In genomic region chr20:37325206-37325605, GRCh38 we compare ENCODE assay signal across 14 cellular contexts. TPM values are rescaled to one million over a fixed set of nuclear protein-coding genes. Genes with fewer than 3 reads are reported as not detected.
DNase-seq lines count a peak whose midpoint lies in the region; ATAC-seq and TF ChIP-seq lines count a peak whose summit lies in the region.
"Had no signal": no experiment of that assay in that cellular context is flagged by ENCODE, and none has a peak within 500 bp of the region (broad histone marks: within the 10 kb centered on the region; RNA-seq: fewer than 3 reads in every experiment).

No MANE protein-coding gene starts in this region.

- TF ChIP-seq POLR2A in spleen (IDR thresholded peaks at IDR 0.05): no peak

- no peaks in the 10 kb centered on the region for H3K27me3 Mint-ChIP-seq in neural crest cell (ENCODE audit: low read depth)
- H3K27me3 Mint-ChIP-seq in effector memory CD8-positive, alpha-beta T cell: no peaks in the 10 kb centered on the region
- H3K27me3 Mint-ChIP-seq: B cell; CD4-positive, alpha-beta T cell had no signal

- no peak for TF ChIP-seq CTCF in neural crest cell (conservative IDR thresholded peaks at IDR 0.05)
- TF ChIP-seq CTCF in spleen (IDR thresholded peaks at IDR 0.05 in 8 of 11, conservative IDR thresholded peaks at IDR 0.05 in 3 of 11): no peak
- no peak for TF ChIP-seq CTCF in brain microvascular endothelial cell (IDR thresholded peaks at IDR 0.05; ENCODE audit: low read depth, low read length, missing control alignments)

- H3K9me3 ChIP-seq in spleen: peaks cover 0 to 5% (median 0%) of the 10 kb centered on the region in 8 donors

- WGBS in spleen, 5 donors: 92 to 96% (median 94%) methylated on average over 7 of the region's 7 CpGs

- DNase-seq in ELF-1 (ENCODE audit: low read depth, low spot score): peak; percentile 20
- peak; percentile 71 for DNase-seq in SK-N-DZ (ENCODE audit: low spot score)
- DNase-seq in neural crest cell (ENCODE audit: low read depth, low spot score): no peak
- peak; percentile 3 for DNase-seq in spleen
- no peak for DNase-seq in substantia nigra (lab: John Stamatoyannopoulos, UW)
- DNase-seq in effector memory CD8-positive, alpha-beta T cell: no peak
- DNase-seq in brain microvascular endothelial cell: no peak
- DNase-seq: C1 segment of cervical spinal cord; CD4-positive, alpha-beta T cell; DMS79; GOT3; H9 had no signal

- H3K27me3 ChIP-seq in spleen (replicated peaks in 1 of 7) (no peaks in the 10 kb centered on the region), brain microvascular endothelial cell (replicated peaks) (no peaks in the 10 kb centered on the region)

- H3K36me3 ChIP-seq in spleen: no peaks in the 10 kb centered on the region
- H3K36me3 ChIP-seq in brain microvascular endothelial cell (replicated peaks): no peaks in the 10 kb centered on the region

- no peaks in the 10 kb centered on the region for H3K9me3 Mint-ChIP-seq in neural crest cell
- H3K9me3 Mint-ChIP-seq in effector memory CD8-positive, alpha-beta T cell: no peaks in the 10 kb centered on the region
- H3K9me3 Mint-ChIP-seq: CD4-positive, alpha-beta T cell; H9 had no signal

- peaks cover 5% of the 10 kb centered on the region for H3K36me3 Mint-ChIP-seq in neural crest cell (ENCODE audit: low read depth)
- peaks cover 3% of the 10 kb centered on the region for H3K36me3 Mint-ChIP-seq in effector memory CD8-positive, alpha-beta T cell (ENCODE audit: insufficient read depth)

- peaks cover 11% of the 10 kb centered on the region for H3K4me1 Mint-ChIP-seq in neural crest cell
- H3K4me1 Mint-ChIP-seq in effector memory CD8-positive, alpha-beta T cell (ENCODE audit: low read depth in 2 of 2): peaks cover 0 to 2% of the 10 kb centered on the region in 2 donors
- H3K4me1 Mint-ChIP-seq: B cell had no signal

- in situ Hi-C loops in brain microvascular endothelial cell (cut with HindIII; ENCODE audit: low pct_ligation_motif_present, low sequenced_read_pairs): no loop called here

- H3K4me3 ChIP-seq in spleen (no peak overlapping the region), brain microvascular endothelial cell (ENCODE audit: low read depth, low read length) (no peak overlapping the region)

- no peak for ATAC-seq in effector memory CD8-positive, alpha-beta T cell (replicated peaks)

- no peak overlapping the region for H3K27ac ChIP-seq in spleen
- no peak overlapping the region for H3K27ac ChIP-seq in substantia nigra (ENCODE audit: low read depth, low read length, poor library complexity, severe bottlenecking)
- no peak overlapping the region for H3K27ac ChIP-seq in brain microvascular endothelial cell
- H3K27ac ChIP-seq: HL-60 had no signal

- no peak overlapping the region for H3K4me3 Mint-ChIP-seq in neural crest cell
- H3K4me3 Mint-ChIP-seq in effector memory CD8-positive, alpha-beta T cell: no peak overlapping the region
- H3K4me3 Mint-ChIP-seq: B cell; CD4-positive, alpha-beta T cell; H9 had no signal

- intact Hi-C loops in spleen (cut with DNase I; ENCODE audit: low total_unique reads): no loop called here

- peak overlapping the region; percentile 17 for H3K27ac Mint-ChIP-seq in neural crest cell (ENCODE audit: unreplicated experiment)
- H3K27ac Mint-ChIP-seq in effector memory CD8-positive, alpha-beta T cell: no peak overlapping the region
- H3K27ac Mint-ChIP-seq: B cell; CD4-positive, alpha-beta T cell; H9 had no signal

- no peaks in the 10 kb centered on the region for H3K4me1 ChIP-seq in spleen

RNA-seq across cellular contexts. Expression of gene SRC, which starts 20.7 kb away (rescaled TPM):
- 43.8 and 54.5 TPM in 2 replicates for polyA plus RNA-seq in SK-N-DZ (2014; cell fraction: cytosol; rRNA removed)
- polyA plus RNA-seq in SK-N-DZ (2014; cell fraction: nucleus; rRNA removed): 68.7 and 96.4 TPM in 2 replicates
- total RNA-seq in neural crest cell (58.6 and 60.4 TPM in 2 replicates), spleen (10 to 100 TPM; 27.3 to 68.0 (median 36.1) TPM)
- polyA plus RNA-seq in spleen: 10 to 100 TPM in 2 of 3 donors, 1 to 10 TPM in 1; 7.0 to 28.7 (median 10.1) TPM

RNA-seq across cellular contexts. Expression of gene MANBAL, which starts 35.8 kb away (rescaled TPM):
- polyA plus RNA-seq in SK-N-DZ (2014; cell fraction: cytosol; rRNA removed): 25.2 and 27.4 TPM in 2 replicates
- 11.9 and 19.2 TPM in 2 replicates for polyA plus RNA-seq in SK-N-DZ (2014; cell fraction: nucleus; rRNA removed)
- 44.8 and 50.8 TPM in 2 replicates for total RNA-seq in neural crest cell
- 10 to 100 TPM; 10.7 to 24.7 (median 18.1) TPM for total RNA-seq in spleen
- 10 to 100 TPM; 30.2 to 33.0 (median 32.3) TPM for polyA plus RNA-seq in spleen

Comparison
In these comparisons a context has a peak if more than half of its experiments do, and no peak if none do; other contexts are left out.
1. DNase-seq: peak in ELF-1 (single experiment), SK-N-DZ (single experiment) and spleen (single experiment); none in neural crest cell (single experiment), substantia nigra (0 of 49), effector memory CD8-positive, alpha-beta T cell (0 of 3) and brain microvascular endothelial cell (single experiment).